In the genomic region with DNA sequence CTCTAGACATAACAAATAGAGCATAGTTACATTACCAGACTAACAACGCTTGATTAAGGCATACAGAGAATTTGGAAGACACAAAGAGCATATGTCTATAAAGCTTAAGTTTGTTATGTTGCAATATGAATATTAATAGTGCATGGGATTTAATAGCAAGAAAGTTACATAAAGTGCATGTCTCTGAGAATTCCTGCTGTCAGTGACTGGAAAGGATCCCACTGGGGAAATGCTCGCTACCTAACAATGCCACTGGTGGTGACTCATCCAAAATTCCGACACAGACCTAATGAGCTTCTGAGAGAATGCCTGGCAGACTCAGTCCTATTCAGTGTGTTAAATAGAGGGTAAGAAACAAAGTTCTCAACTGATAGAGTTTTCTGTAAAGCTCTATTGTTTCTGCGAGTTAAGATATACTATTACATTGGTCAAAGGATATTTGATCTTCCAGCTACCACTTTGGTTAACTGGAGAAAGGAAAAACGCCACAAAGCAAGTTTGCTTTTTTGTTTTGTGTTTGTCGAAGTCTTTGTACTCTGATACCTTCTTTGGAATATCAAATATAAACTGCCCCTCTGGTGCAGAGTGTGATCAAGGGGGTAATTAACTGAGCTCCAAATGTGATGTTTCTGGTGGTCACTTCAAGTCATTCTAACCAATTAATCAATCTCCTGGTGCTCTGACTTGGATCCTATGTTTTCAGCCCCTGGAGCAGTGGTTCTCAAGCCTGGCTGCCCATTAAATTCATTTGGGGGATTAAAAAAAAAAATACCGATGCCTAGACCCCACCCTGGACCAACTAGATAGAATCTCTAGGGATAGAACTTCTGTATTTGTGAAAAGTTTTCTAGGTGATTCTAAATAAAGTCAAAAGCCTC, we compare ENCODE assay signal across 8 cellular contexts.
DNase-seq lines count a peak whose midpoint lies in the region; ATAC-seq, FAIRE-seq and TF ChIP-seq lines count a peak whose summit lies in the region.
"Had no signal": no experiment of that assay in that cellular context is flagged by ENCODE, and none has a peak within 500 bp of the region (broad histone marks: within the 10 kb centered on the region; RNA-seq: fewer than 3 reads in every experiment).

No MANE protein-coding gene starts in this region.

- H3K27ac ChIP-seq in keratinocyte (ENCODE audit: control insufficient read depth, insufficient read depth, low read length) (peak overlapping the region; percentile 49), thoracic aorta (peak overlapping the region in 1 of 2 donors; percentile 27)

- no peak overlapping the region for H3K9ac ChIP-seq in keratinocyte (ENCODE audit: control insufficient read depth, extremely low read depth, insufficient read depth, low read length)

- intact Hi-C loops in activated CD4-positive, alpha-beta T cell treated with anti-CD3 and anti-CD28 coated beads for 36 hours (cut with DNase I, micrococcal nuclease) = no loop called here

- peak; percentile 31; the same call in 1 of the 2 replicates for TF ChIP-seq RAD21 in Ishikawa (IDR thresholded peaks at IDR 0.05; ENCODE audit: low read depth)

- H3K4me1 Mint-ChIP-seq in activated T-cell treated with anti-CD3 and anti-CD28 coated beads, Interleukin-2, amount 50 U/mL, for 72 hours (ENCODE audit: low read depth) = no peaks in the 10 kb centered on the region
- no peaks in the 10 kb centered on the region for H3K4me1 Mint-ChIP-seq in activated CD4-positive, alpha-beta T cell treated with anti-CD3 and anti-CD28 coated beads for 36 hours

- H3K9me1 ChIP-seq in keratinocyte (ENCODE audit: control insufficient read depth, extremely low read depth, insufficient read depth, low read length) = no peaks in the 10 kb centered on the region

- DNase-seq in cardiac fibroblast (ENCODE audit: low read depth in 2 of 2) (peak; percentile 92 to 93), keratinocyte (ENCODE audit: low read depth, low spot score) (no peak), thoracic aorta (ENCODE audit: low spot score) (no peak)
- DNase-seq in activated T-cell treated with anti-CD3 and anti-CD28 coated beads, Interleukin-2, amount 50 U/mL, for 72 hours = no peak
- DNase-seq in activated naive CD4-positive, alpha-beta T cell treated with anti-CD3 and anti-CD28 coated beads, Interleukin-2, amount 50 U/mL, for 72 hours (ENCODE audit: low spot score in 2 of 2) = no peak
- no peak for DNase-seq in activated CD4-positive, alpha-beta T cell treated with anti-CD3 and anti-CD28 coated beads for 36 hours
- DNase-seq: cortex of kidney had no signal

- no peak overlapping the region for H3K4me3 Mint-ChIP-seq in activated T-cell treated with anti-CD3 and anti-CD28 coated beads, Interleukin-2, amount 50 U/mL, for 72 hours
- no peak overlapping the region for H3K4me3 Mint-ChIP-seq in activated CD4-positive, alpha-beta T cell treated with anti-CD3 and anti-CD28 coated beads for 36 hours

- H3K36me3 ChIP-seq in keratinocyte (ENCODE audit: control insufficient read depth in 2 of 2, extremely low read depth in 1 of 2, insufficient read depth in 2 of 2, low read length in 2 of 2) (no peaks in the 10 kb centered on the region), thoracic aorta (no peaks in the 10 kb centered on the region)

- H4K20me1 ChIP-seq in keratinocyte (ENCODE audit: control insufficient read depth, extremely low read depth, insufficient read depth, low read length) = no peaks in the 10 kb centered on the region

- TF ChIP-seq EP300 in Ishikawa (IDR thresholded peaks at IDR 0.05; ENCODE audit: borderline replicate concordance) = peak; percentile 100

- POLR2A ChIA-PET in activated CD4-positive, alpha-beta T cell treated with anti-CD3 and anti-CD28 coated beads for 36 hours (lab: Charles Lee) = no interaction called here

- H3K27me3 Mint-ChIP-seq in activated T-cell treated with anti-CD3 and anti-CD28 coated beads, Interleukin-2, amount 50 U/mL, for 72 hours (ENCODE audit: low read depth) = peaks cover 4% of the 10 kb centered on the region
- peaks cover 6% of the 10 kb centered on the region for H3K27me3 Mint-ChIP-seq in activated CD4-positive, alpha-beta T cell treated with anti-CD3 and anti-CD28 coated beads for 36 hours

- CTCF ChIA-PET in activated CD4-positive, alpha-beta T cell treated with anti-CD3 and anti-CD28 coated beads for 36 hours (lab: Charles Lee) = interaction anchor here (1.2 kb wide), 1 partner anchor 320 kb away, joined by 3 read pairs; no protein-coding TSS in a partner anchor

- H3K9me3 Mint-ChIP-seq in activated T-cell treated with anti-CD3 and anti-CD28 coated beads, Interleukin-2, amount 50 U/mL, for 72 hours = no peaks in the 10 kb centered on the region
- H3K9me3 Mint-ChIP-seq in activated naive CD4-positive, alpha-beta T cell treated with anti-CD3 and anti-CD28 coated beads, Interleukin-2, amount 50 U/mL, for 72 hours = no peaks in the 10 kb centered on the region
- no peaks in the 10 kb centered on the region for H3K9me3 Mint-ChIP-seq in activated CD4-positive, alpha-beta T cell treated with anti-CD3 and anti-CD28 coated beads for 36 hours (ENCODE audit: low read depth)

- TF ChIP-seq CTCF in cardiac fibroblast (IDR thresholded peaks at IDR 0.05; ENCODE audit: low read depth, low read length) (no peak), keratinocyte (optimal IDR thresholded peaks at IDR 0.05 in 1 of 3, IDR thresholded peaks at IDR 0.05 in 1 of 3, conservative IDR thresholded peaks at IDR 0.05 in 1 of 3; ENCODE audit: extremely low read depth in 1 of 3, insufficient read depth in 2 of 3, low read length in 3 of 3) (no peak), thoracic aorta (IDR thresholded peaks at IDR 0.05) (no peak)

- H3K4me2 ChIP-seq in keratinocyte (ENCODE audit: control insufficient read depth, extremely low read depth, insufficient read depth, low read depth, low read length) = peak overlapping the region; percentile 66

- H3K27me3 ChIP-seq in keratinocyte (ENCODE audit: control insufficient read depth, extremely low read depth, insufficient read depth, low read length) = no peaks in the 10 kb centered on the region
- H3K27me3 ChIP-seq in thoracic aorta (replicated peaks; ENCODE audit: insufficient read depth) = no peaks in the 10 kb centered on the region

- H3K36me3 Mint-ChIP-seq in activated T-cell treated with anti-CD3 and anti-CD28 coated beads, Interleukin-2, amount 50 U/mL, for 72 hours (ENCODE audit: insufficient read depth in 2 of 2) = no peaks in the 10 kb centered on the region
- H3K36me3 Mint-ChIP-seq in activated naive CD4-positive, alpha-beta T cell treated with anti-CD3 and anti-CD28 coated beads, Interleukin-2, amount 50 U/mL, for 72 hours = no peaks in the 10 kb centered on the region
- no peaks in the 10 kb centered on the region for H3K36me3 Mint-ChIP-seq in activated CD4-positive, alpha-beta T cell treated with anti-CD3 and anti-CD28 coated beads for 36 hours (ENCODE audit: low read depth)

- peak; percentile 99 for FAIRE-seq in keratinocyte (lab: Jason Lieb, UNC)

- H3K4me1 ChIP-seq in keratinocyte (ENCODE audit: control insufficient read depth, extremely low read depth, insufficient read depth, low read length) = peaks cover 40% of the 10 kb centered on the region
- H3K4me1 ChIP-seq in thoracic aorta (ENCODE audit: control insufficient read depth in 1 of 2, low read depth in 2 of 2) = peaks cover 0 to 4% of the 10 kb centered on the region in 2 donors

- peak; percentile 85 for ATAC-seq in thoracic aorta (ENCODE audit: insufficient number of reproducible peaks, low FRiP score, low read depth)
- no peak for ATAC-seq in activated T-cell treated with anti-CD3 and anti-CD28 coated beads, Interleukin-2, amount 50 U/mL, for 72 hours (replicated peaks in 1 of 2)
- ATAC-seq in activated naive CD4-positive, alpha-beta T cell treated with anti-CD3 and anti-CD28 coated beads, Interleukin-2, amount 50 U/mL, for 72 hours = no peak
- ATAC-seq in activated CD4-positive, alpha-beta T cell treated with anti-CD3 and anti-CD28 coated beads for 36 hours = no peak

- dilution Hi-C loops in keratinocyte (cut with MboI; ENCODE audit: extremely low pct_ligation_motif_present, low sequenced_read_pairs) = no loop called here

- H3K4me3 ChIP-seq in cardiac fibroblast (replicated peaks in 1 of 2; ENCODE audit: low read depth in 2 of 2, low read length in 2 of 2) (no peak overlapping the region), keratinocyte (ENCODE audit: control insufficient read depth in 2 of 3, extremely low read depth in 1 of 3, insufficient read depth in 2 of 3, low read depth in 1 of 3, low read length in 3 of 3) (no peak overlapping the region), thoracic aorta (no peak overlapping the region)

- H3K27ac Mint-ChIP-seq in activated T-cell treated with anti-CD3 and anti-CD28 coated beads, Interleukin-2, amount 50 U/mL, for 72 hours = no peak overlapping the region
- no peak overlapping the region for H3K27ac Mint-ChIP-seq in activated naive CD4-positive, alpha-beta T cell treated with anti-CD3 and anti-CD28 coated beads, Interleukin-2, amount 50 U/mL, for 72 hours
- no peak overlapping the region for H3K27ac Mint-ChIP-seq in activated CD4-positive, alpha-beta T cell treated with anti-CD3 and anti-CD28 coated beads for 36 hours

- peak overlapping the region; percentile 47 for H2AFZ ChIP-seq in keratinocyte (ENCODE audit: control insufficient read depth, low read length)

- H3K79me2 ChIP-seq in keratinocyte (ENCODE audit: control insufficient read depth, insufficient read depth, low read length) = no peaks in the 10 kb centered on the region

- H3K9me3 ChIP-seq in keratinocyte (ENCODE audit: control insufficient read depth, low read depth, low read length) = no peaks in the 10 kb centered on the region
- H3K9me3 ChIP-seq in thoracic aorta = no peaks in the 10 kb centered on the region

TF ChIP-seq in Ishikawa, 13 proteins besides CTCF, POLR2A, EP300 and RAD21 (continues in another document):
- TF ChIP-seq, protein P1, sequence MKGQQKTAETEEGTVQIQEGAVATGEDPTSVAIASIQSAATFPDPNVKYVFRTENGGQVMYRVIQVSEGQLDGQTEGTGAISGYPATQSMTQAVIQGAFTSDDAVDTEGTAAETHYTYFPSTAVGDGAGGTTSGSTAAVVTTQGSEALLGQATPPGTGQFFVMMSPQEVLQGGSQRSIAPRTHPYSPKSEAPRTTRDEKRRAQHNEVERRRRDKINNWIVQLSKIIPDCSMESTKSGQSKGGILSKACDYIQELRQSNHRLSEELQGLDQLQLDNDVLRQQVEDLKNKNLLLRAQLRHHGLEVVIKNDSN (IDR thresholded peaks at IDR 0.05) = no peak
- TF ChIP-seq NFIC (IDR thresholded peaks at IDR 0.05) (peak; percentile 99), FOXM1 (IDR thresholded peaks at IDR 0.05; ENCODE audit: borderline replicate concordance, low read depth) (peak; percentile 100), YY1 (IDR thresholded peaks at IDR 0.05; ENCODE audit: low read depth) (0 out of 2 replicates have a peak, but pooled peaks have one; percentile 38), TAF1 (IDR thresholded peaks at IDR 0.05; ENCODE audit: low read depth) (no peak)

Comparison
In these comparisons a context has a peak if more than half of its experiments do, and no peak if none do; other contexts are left out.
1. DNase-seq: peak in cardiac fibroblast (2 of 2); none in keratinocyte (single experiment), thoracic aorta (single experiment), activated T-cell treated with anti-CD3 and anti-CD28 coated beads, Interleukin-2, amount 50 U/mL, for 72 hours (0 of 2), activated naive CD4-positive, alpha-beta T cell treated with anti-CD3 and anti-CD28 coated beads, Interleukin-2, amount 50 U/mL, for 72 hours (0 of 2) and activated CD4-positive, alpha-beta T cell treated with anti-CD3 and anti-CD28 coated beads for 36 hours (single experiment).